8 cellular contexts compared by ENCODE assay signal in the genomic region with DNA sequence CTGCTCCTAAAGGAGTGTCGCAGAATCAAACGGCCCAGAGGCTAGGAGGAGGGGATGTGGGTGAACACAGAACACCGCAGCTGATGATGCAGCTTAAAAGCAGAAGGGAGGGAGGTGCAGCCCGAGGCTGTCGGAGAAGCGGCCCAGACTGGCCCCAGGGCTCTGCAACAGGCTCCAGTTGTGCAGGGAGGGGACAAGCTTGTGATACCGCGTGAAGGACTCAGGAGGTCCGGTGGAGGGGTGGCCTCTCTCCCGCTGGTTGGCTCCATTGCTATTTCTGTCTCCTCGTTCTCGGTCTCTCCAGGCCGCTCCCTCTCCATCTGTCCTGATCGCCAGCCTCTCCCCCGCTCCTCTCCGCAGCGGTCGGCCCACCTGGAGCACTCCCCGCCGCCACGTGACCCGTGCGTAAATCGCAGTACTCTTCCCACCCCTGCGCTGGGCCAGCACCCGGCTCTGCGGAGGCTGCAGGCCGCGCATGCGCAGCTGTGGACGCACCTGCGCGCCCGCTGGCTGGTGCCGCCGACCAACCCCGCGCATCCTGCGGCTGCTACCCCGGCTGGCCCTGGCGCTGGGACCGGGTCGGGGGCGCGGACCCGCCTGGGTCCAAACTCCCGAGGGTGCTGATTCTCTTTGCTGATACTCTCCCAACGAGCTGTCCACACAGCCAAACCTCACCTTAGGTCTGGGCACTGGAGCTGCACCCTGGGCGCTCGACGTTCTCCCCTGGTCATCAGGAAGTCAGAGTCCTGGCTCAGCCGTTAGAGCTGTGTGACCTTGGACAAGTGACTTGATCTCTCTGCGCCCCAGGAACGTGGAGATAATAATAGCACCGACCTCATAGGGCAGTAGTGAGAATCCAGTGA. TPM values are rescaled to one million over a fixed set of nuclear protein-coding genes. Genes with fewer than 3 reads are reported as not detected.
DNase-seq lines count a peak whose midpoint lies in the region; ATAC-seq and TF ChIP-seq lines count a peak whose summit lies in the region.

No MANE protein-coding gene starts in this region.

- peak overlapping the region; percentile 87 for H3K4me3 Mint-ChIP-seq in activated CD4-positive, alpha-beta T cell treated with anti-CD3 and anti-CD28 coated beads, Interleukin-2, amount 10 ng/mL, durations not matched to agents 24 days and 14 days
- peak overlapping the region; percentile 71 for H3K4me3 Mint-ChIP-seq in chondrocyte (ENCODE audit: unreplicated experiment)

- H3K9me3 ChIP-seq in GM23248 (ENCODE audit: low read depth): no peaks in the 10 kb centered on the region

- peaks cover 17% of the 10 kb centered on the region for H3K4me1 ChIP-seq in GM23248 (ENCODE audit: insufficient read depth)

- DNase-seq in GM23248 (peak; percentile 59), NCI-H446 (lab: John Stamatoyannopoulos, UW) (peak; percentile 20 to 69), chondrocyte (ENCODE audit: low spot score) (no peak), left lobe of liver (ENCODE audit: low spot score) (peak; percentile 62)
- DNase-seq in activated CD4-positive, alpha-beta T cell treated with anti-CD3 and anti-CD28 coated beads, Interleukin-2, amount 10 ng/mL, durations not matched to agents 24 days and 14 days: peak; percentile 93
- DNase-seq in stimulated activated CD4-positive, alpha-beta T cell treated with anti-CD3 and anti-CD28 coated beads, Interleukin-1b, Interleukin-23, amount 100 ng/mL, for 4 hours (ENCODE audit: low read depth in 2 of 2): peak; percentile 70 to 72

- H3K36me3 Mint-ChIP-seq in activated CD4-positive, alpha-beta T cell treated with anti-CD3 and anti-CD28 coated beads, Interleukin-2, amount 10 ng/mL, durations not matched to agents 24 days and 14 days (ENCODE audit: low read depth): no peaks in the 10 kb centered on the region
- peaks cover 3% of the 10 kb centered on the region for H3K36me3 Mint-ChIP-seq in chondrocyte (ENCODE audit: low read depth)

- peak overlapping the region; percentile 39; the same call in 1 of the 2 replicates for H3K27ac ChIP-seq in GM23248

- H4K20me1 ChIP-seq in GM23248 (ENCODE audit: insufficient read depth): no peaks in the 10 kb centered on the region

- H3K9me3 Mint-ChIP-seq in activated CD4-positive, alpha-beta T cell treated with anti-CD3 and anti-CD28 coated beads, Interleukin-2, amount 10 ng/mL, durations not matched to agents 24 days and 14 days: no peaks in the 10 kb centered on the region
- H3K9me3 Mint-ChIP-seq in chondrocyte (ENCODE audit: low read depth): no peaks in the 10 kb centered on the region

- H3K27me3 Mint-ChIP-seq in activated CD4-positive, alpha-beta T cell treated with anti-CD3 and anti-CD28 coated beads, Interleukin-2, amount 10 ng/mL, durations not matched to agents 24 days and 14 days: peaks cover 36% of the 10 kb centered on the region
- peaks cover 9% of the 10 kb centered on the region for H3K27me3 Mint-ChIP-seq in chondrocyte (ENCODE audit: low read depth)

- H3K9me2 ChIP-seq in GM23248 (ENCODE audit: insufficient read depth): no peaks in the 10 kb centered on the region

- peak overlapping the region; percentile 49 for H3K4me2 ChIP-seq in GM23248 (ENCODE audit: unreplicated experiment)

- H2AFZ ChIP-seq in GM23248: peak overlapping the region; percentile 8; the same call in 1 of the 2 replicates

- H3K27ac Mint-ChIP-seq in activated CD4-positive, alpha-beta T cell treated with anti-CD3 and anti-CD28 coated beads, Interleukin-2, amount 10 ng/mL, durations not matched to agents 24 days and 14 days: peak overlapping the region; percentile 69
- no peak overlapping the region for H3K27ac Mint-ChIP-seq in chondrocyte (ENCODE audit: unreplicated experiment)

- H3K36me3 ChIP-seq in GM23248 (ENCODE audit: low read depth): no peaks in the 10 kb centered on the region

- WGBS in GM23248 (ENCODE audit: low coverage in 1 of 2, low lambda C conversion rate in 2 of 2, missing lambda C conversion rate in 2 of 2), 2 experiments: 7% methylated on average over 43 to 51 of the region's 55 CpGs

- H3K9ac ChIP-seq in GM23248: peak overlapping the region; percentile 20; the same call in 1 of the 2 replicates

- intact Hi-C loops in activated CD4-positive, alpha-beta T cell treated with anti-CD3 and anti-CD28 coated beads, Interleukin-2, amount 10 ng/mL, durations not matched to agents 24 days and 14 days (cut with micrococcal nuclease): loop anchor here (2.0 kb wide), 1 partner anchor 40 kb away; a partner anchor contains a TSS

- ATAC-seq in left lobe of liver: peak; percentile 51
- no peak for ATAC-seq in GM19395 (IDR thresholded peaks at IDR 0.05; ENCODE audit: unreplicated experiment)
- no peak for ATAC-seq in HG03025 (IDR thresholded peaks at IDR 0.05; ENCODE audit: low FRiP score, unreplicated experiment)

- H3K79me2 ChIP-seq in GM23248 (ENCODE audit: insufficient read depth): peaks cover 4% of the 10 kb centered on the region

- H3K4me3 ChIP-seq in GM23248: peak overlapping the region; percentile 45

- TF ChIP-seq CTCF in chondrocyte (IDR thresholded peaks at IDR 0.05): no peak

- H3K27me3 ChIP-seq in GM23248 (replicated peaks; ENCODE audit: insufficient read depth): no peaks in the 10 kb centered on the region

- H3K4me1 Mint-ChIP-seq in activated CD4-positive, alpha-beta T cell treated with anti-CD3 and anti-CD28 coated beads, Interleukin-2, amount 10 ng/mL, durations not matched to agents 24 days and 14 days: peaks cover 22% of the 10 kb centered on the region
- H3K4me1 Mint-ChIP-seq in chondrocyte (ENCODE audit: low read depth): peaks cover 21% of the 10 kb centered on the region

- H3F3A ChIP-seq in GM23248 (ENCODE audit: insufficient read depth): peaks cover 14% of the 10 kb centered on the region

- in situ Hi-C loops in GM23248 (cut with MboI): no loop called here

RNA-seq across cellular contexts. Expression of gene STXBP1, which starts 3.7 kb away (rescaled TPM):
- total RNA-seq in GM23248 (2014; rRNA removed; shearing (Covaris generic)): 28.5 and 61.8 TPM in 2 replicates
- 42.3 and 43.7 TPM in 2 replicates for polyA plus RNA-seq in GM23248 (2016; fragmentation: Nextera tagmentation; extraction: Ambion mirVana)
- total RNA-seq in activated CD4-positive, alpha-beta T cell treated with anti-CD3 and anti-CD28 coated beads, Interleukin-2, amount 10 ng/mL, durations not matched to agents 24 days and 14 days: 26.5 and 31.1 TPM in 2 replicates
- total RNA-seq in chondrocyte (40.7 to 45.3 TPM (median 41.6 TPM) in 3 replicates), left lobe of liver (3.8 TPM)
